17 cellular contexts compared by ENCODE assay signal in the genomic region with DNA sequence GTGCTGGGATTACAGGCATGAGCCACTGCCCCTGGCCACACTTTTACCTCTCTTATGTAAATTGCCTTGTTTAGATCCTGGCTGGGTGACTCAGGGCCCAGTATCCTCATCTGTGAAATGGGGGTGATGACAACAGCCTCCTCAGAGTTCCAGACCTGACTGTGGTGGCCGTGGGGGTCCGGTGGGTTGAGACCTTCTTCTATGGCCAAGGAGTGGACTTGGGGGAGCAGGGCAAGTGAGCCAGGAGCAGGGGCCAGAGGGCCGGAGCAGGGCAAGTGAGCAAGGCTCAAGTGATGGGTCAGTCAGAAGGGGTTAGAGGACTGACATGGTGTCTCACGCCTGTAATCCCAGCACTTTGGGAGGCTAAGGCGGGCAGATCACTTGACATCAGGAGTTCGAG.
"Had no signal": no experiment of that assay in that cellular context is flagged by ENCODE, and none has a peak within 500 bp of the region (broad histone marks: within the 10 kb centered on the region; RNA-seq: fewer than 3 reads in every experiment).

No MANE protein-coding gene starts in this region.

- H3K36me3 ChIP-seq: brain microvascular endothelial cell had no signal

- H3K4me3 Mint-ChIP-seq: activated naive CD8-positive, alpha-beta T cell treated with anti-CD3 and anti-CD28 coated beads for 36 hours had no signal

- DNase-seq: activated effector memory CD4-positive, alpha-beta T cell treated with anti-CD3 and anti-CD28 coated beads, Interleukin-2, amount 50 U/mL, for 16 hours; activated naive CD8-positive, alpha-beta T cell treated with anti-CD3 and anti-CD28 coated beads for 36 hours; anterior cingulate cortex; brain microvascular endothelial cell; cortex of kidney; effector CD8-positive, alpha-beta T cell; foreskin fibroblast; hippocampal formation; naive thymus-derived CD4-positive, alpha-beta T cell; stimulated activated CD4-positive, alpha-beta T cell treated with anti-CD3 and anti-CD28 coated beads, Interleukin-4, amount 100 ng/mL, for 24 hours; stimulated activated naive CD8-positive, alpha-beta T cell treated with anti-CD3 and anti-CD28 coated beads, Interleukin-15, Interleukin-2, amounts not matched to agents 100 U/mL and 50 U/mL, for 24 hours; SW 1271; trophoblast cell had no signal

- ATAC-seq: left lobe of liver had no signal

- H3K27me3 Mint-ChIP-seq: activated naive CD8-positive, alpha-beta T cell treated with anti-CD3 and anti-CD28 coated beads for 36 hours; naive thymus-derived CD4-positive, alpha-beta T cell had no signal

- H3K27ac ChIP-seq: brain microvascular endothelial cell, VCaP had no signal

- H3K9me3 Mint-ChIP-seq: activated naive CD8-positive, alpha-beta T cell treated with anti-CD3 and anti-CD28 coated beads for 36 hours; naive thymus-derived CD4-positive, alpha-beta T cell had no signal

- H3K27me3 ChIP-seq: brain microvascular endothelial cell had no signal

- H3K36me3 Mint-ChIP-seq: activated naive CD8-positive, alpha-beta T cell treated with anti-CD3 and anti-CD28 coated beads for 36 hours had no signal

- H3K27ac Mint-ChIP-seq: activated naive CD8-positive, alpha-beta T cell treated with anti-CD3 and anti-CD28 coated beads for 36 hours had no signal

- FAIRE-seq: keratinocyte, small intestine had no signal
